1 cellular context compared by ENCODE assay signal in genomic region chr12:104749555-104749954, GRCh38.
TF ChIP-seq lines count a peak whose summit lies in the region.

No MANE protein-coding gene starts in this region.

TF ChIP-seq in GM23338, 12 proteins besides CTCF, POLR2A, EP300 and RAD21 (continued from another document):
- TF ChIP-seq ZNF114 (CRISPR knock-in tag; IDR thresholded peaks at IDR 0.05), result no peak
- TF ChIP-seq ZNF462 (CRISPR knock-in tag; IDR thresholded peaks at IDR 0.05), result no peak
- TF ChIP-seq EZH2phosphoT487 (IDR thresholded peaks at IDR 0.05; ENCODE audit: unreplicated experiment), result no peak
- no peak for TF ChIP-seq POLR2AphosphoS5 (IDR thresholded peaks at IDR 0.05; ENCODE audit: low read depth)
- TF ChIP-seq STAT1 (IDR thresholded peaks at IDR 0.05; ENCODE audit: unreplicated experiment), result no peak
- no peak for TF ChIP-seq EZH2 (IDR thresholded peaks at IDR 0.05; ENCODE audit: low read depth, unreplicated experiment)
- TF ChIP-seq JUNB (IDR thresholded peaks at IDR 0.05; ENCODE audit: unreplicated experiment), result no peak
TF ChIP-seq in GM23338: peak in this region for 0.
